In the genomic region with DNA sequence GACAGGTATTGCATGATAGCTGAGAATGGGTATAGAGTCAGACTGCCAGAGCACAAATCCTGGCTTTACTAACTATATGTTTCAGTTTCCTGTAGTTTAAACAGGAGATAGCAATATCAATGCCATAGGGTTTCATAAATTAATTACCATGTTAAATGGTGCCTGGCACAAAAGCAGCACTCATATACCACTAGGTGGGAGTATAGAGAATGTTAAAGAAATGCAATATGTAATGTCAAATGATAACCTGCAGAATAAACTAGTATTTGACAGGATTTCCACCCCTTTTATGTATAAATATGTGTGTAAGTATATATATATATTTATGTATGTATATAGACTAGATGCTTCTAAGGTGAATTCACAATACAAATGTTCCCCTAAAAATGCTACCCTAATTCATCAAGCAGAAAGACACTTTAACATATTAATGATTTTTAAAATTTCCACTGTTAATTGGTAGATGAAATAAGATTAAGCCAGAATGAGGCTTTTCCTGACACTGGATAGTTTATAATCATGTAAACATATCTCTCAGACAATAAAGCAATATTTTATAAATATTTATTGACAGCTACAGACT, we compare ENCODE assay signal across 8 cellular contexts. TPM values are rescaled to one million over a fixed set of nuclear protein-coding genes. Genes with fewer than 3 reads are reported as not detected.
DNase-seq lines count a peak whose midpoint lies in the region; ATAC-seq and TF ChIP-seq lines count a peak whose summit lies in the region.

No MANE protein-coding gene starts in this region.

- intact Hi-C loops in A673 (cut with micrococcal nuclease; ENCODE audit: unreplicated experiment), result no loop called here

- DNase-seq in A673 (ENCODE audit: low spot score), result peak; percentile 55
- DNase-seq in GM06990 (ENCODE audit: extremely low read depth, insufficient read length), result no peak
- peak; percentile 28 for DNase-seq in MV-4-11 (lab: John Stamatoyannopoulos, UW)
- no peak for DNase-seq in brain microvascular endothelial cell
- DNase-seq in naive thymus-derived CD8-positive, alpha-beta T cell, result peak in 3 of 10 donors; percentile 53 to 64 (median 58)
- no peak for DNase-seq in activated CD8-positive, alpha-beta memory T cell treated with anti-CD3 and anti-CD28 coated beads, Interleukin-2, amount 50 U/mL, for 4 hours

- peaks cover 0 to 20% (median 15%) of the 10 kb centered on the region in 9 donors for H3K9me3 Mint-ChIP-seq in naive thymus-derived CD8-positive, alpha-beta T cell

- H3K4me3 ChIP-seq in A673 (ENCODE audit: low read depth, low read length, poor library complexity, severe bottlenecking) (no peak overlapping the region), GM06990 (replicated peaks; ENCODE audit: low read depth, low read length) (no peak overlapping the region), brain microvascular endothelial cell (ENCODE audit: low read depth, low read length) (no peak overlapping the region)

- peak overlapping the region in 2 of 10 donors; percentile 6 to 68 for H3K27ac Mint-ChIP-seq in naive thymus-derived CD8-positive, alpha-beta T cell

- no TSS peak for BruUV-seq in A673 (replicated peaks; lab: Mats Ljungman, UMichigan)

- TF ChIP-seq CTCF in A673 (conservative IDR thresholded peaks at IDR 0.05; ENCODE audit: low read depth, low read length) (peak; percentile 74), GM06990 (IDR thresholded peaks at IDR 0.05; ENCODE audit: insufficient read depth, low read length, poor library complexity, severe bottlenecking) (peak; percentile 59), brain microvascular endothelial cell (IDR thresholded peaks at IDR 0.05; ENCODE audit: low read depth, low read length, missing control alignments) (peak; percentile 50)

- no peak overlapping the region for H3K4me3 Mint-ChIP-seq in naive thymus-derived CD8-positive, alpha-beta T cell

- no peaks in the 10 kb centered on the region for H3K27me3 Mint-ChIP-seq in naive thymus-derived CD8-positive, alpha-beta T cell

- H3K27me3 ChIP-seq in A673 (replicated peaks; ENCODE audit: insufficient read depth, low read depth, low read length, poor library complexity) (no peaks in the 10 kb centered on the region), GM06990 (replicated peaks; ENCODE audit: control insufficient read depth, insufficient read depth, low read length) (no peaks in the 10 kb centered on the region), brain microvascular endothelial cell (replicated peaks) (no peaks in the 10 kb centered on the region)

- CTCF ChIA-PET in A673 (lab: Charles Lee), result interaction anchor here (0.6 to 1.1 kb wide), 2 partner anchors 243 to 244 kb away, joined by 3 to 5 read pairs; no protein-coding TSS in a partner anchor

- in situ Hi-C loops in brain microvascular endothelial cell (cut with HindIII; ENCODE audit: low pct_ligation_motif_present, low sequenced_read_pairs), result no loop called here

- H3K36me3 ChIP-seq in A673 (ENCODE audit: insufficient read depth, low read length, poor library complexity, severe bottlenecking) (no peaks in the 10 kb centered on the region), GM06990 (ENCODE audit: control insufficient read depth, insufficient read depth, low read length) (no peaks in the 10 kb centered on the region), brain microvascular endothelial cell (replicated peaks) (no peaks in the 10 kb centered on the region)

- peaks cover 4% of the 10 kb centered on the region for H3K9me3 ChIP-seq in A673 (ENCODE audit: low read depth, low read length, poor library complexity, severe bottlenecking)

- H3K4me1 Mint-ChIP-seq in naive thymus-derived CD8-positive, alpha-beta T cell, result peaks cover 21 to 67% (median 49%) of the 10 kb centered on the region in 4 donors

- POLR2A ChIA-PET in A673 (lab: Charles Lee; ENCODE audit: low non-redundant PET), result no interaction called here
- POLR2A ChIA-PET in naive thymus-derived CD8-positive, alpha-beta T cell (lab: Charles Lee), result interaction anchor here (0.5 to 2.5 kb wide), 6 partner anchors 9 to 307 kb away, joined by 3 to 12 read pairs (median 4); a partner anchor contains a TSS

- peaks cover 19 to 42% (median 22%) of the 10 kb centered on the region in 3 donors for H3K36me3 Mint-ChIP-seq in naive thymus-derived CD8-positive, alpha-beta T cell

- peak; percentile 89 to 91 for ATAC-seq in naive thymus-derived CD8-positive, alpha-beta T cell
- ATAC-seq in HG02759 (IDR thresholded peaks at IDR 0.05; ENCODE audit: unreplicated experiment) (no peak), GM21717 (IDR thresholded peaks at IDR 0.05; ENCODE audit: unreplicated experiment) (no peak)

- H3K27ac ChIP-seq in A673 (ENCODE audit: low read depth, low read length, poor library complexity, severe bottlenecking) (no peak overlapping the region), brain microvascular endothelial cell (no peak overlapping the region)

- H3K4me1 ChIP-seq in A673 (ENCODE audit: insufficient read depth, low read length, poor library complexity, severe bottlenecking), result peaks cover 5% of the 10 kb centered on the region

RNA-seq across cellular contexts. Expression of a gene that starts 8.6 kb away (rescaled TPM):
- 19.0 and 23.6 TPM in 2 replicates for total RNA-seq in A673 (2021)
- total RNA-seq in naive thymus-derived CD8-positive, alpha-beta T cell, result 10 to 100 TPM; 40.6 to 41.4 TPM
- polyA plus RNA-seq in naive thymus-derived CD8-positive, alpha-beta T cell, result 10 to 100 TPM; 18.7 to 21.6 (median 20.5) TPM

Comparison
In these comparisons a context has a peak if more than half of its experiments do, and no peak if none do; other contexts are left out.
1. DNase-seq: peak in A673 (single experiment) and MV-4-11 (single experiment); none in GM06990 (single experiment), brain microvascular endothelial cell (single experiment) and activated CD8-positive, alpha-beta memory T cell treated with anti-CD3 and anti-CD28 coated beads, Interleukin-2, amount 50 U/mL, for 4 hours (single experiment).
2. ATAC-seq: peak in naive thymus-derived CD8-positive, alpha-beta T cell (2 of 2); none in HG02759 (single experiment) and GM21717 (single experiment).
3. Peak in every context shown above with its lines, with median percentiles within 50 percentile points of each other: CTCF ChIP-seq.